In the genomic region with DNA sequence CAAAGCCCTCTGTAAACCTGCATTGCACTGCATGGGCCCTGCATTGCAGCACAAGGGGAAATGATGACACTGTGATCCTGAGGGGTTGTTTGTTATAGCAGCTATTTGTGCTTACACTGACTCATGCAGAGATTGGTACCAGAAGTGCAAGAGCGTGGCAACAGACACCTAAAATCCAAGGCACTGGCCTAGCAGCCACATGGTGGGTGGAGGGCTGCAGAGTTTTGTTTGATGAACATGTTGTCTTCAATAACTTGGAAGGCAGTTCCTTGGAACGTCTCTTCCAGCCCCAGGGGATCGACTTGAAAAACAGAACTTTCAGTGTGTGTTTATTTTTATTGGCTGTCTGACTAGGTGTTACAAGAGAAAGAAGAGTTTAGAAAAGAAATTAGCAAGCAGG, we compare ENCODE assay signal across 16 cellular contexts. TPM values are rescaled to one million over a fixed set of nuclear protein-coding genes. Genes with fewer than 3 reads are reported as not detected.
DNase-seq lines count a peak whose midpoint lies in the region; ATAC-seq and TF ChIP-seq lines count a peak whose summit lies in the region.
"Had no signal": no experiment of that assay in that cellular context is flagged by ENCODE, and none has a peak within 500 bp of the region (broad histone marks: within the 10 kb centered on the region; RNA-seq: fewer than 3 reads in every experiment).

No MANE protein-coding gene starts in this region.

- ATAC-seq in Panc1 (no peak), HG03039 (IDR thresholded peaks at IDR 0.05; ENCODE audit: unreplicated experiment) (no peak)
- ATAC-seq: GM23338 had no signal

- DNase-seq in EH (ENCODE audit: low read depth) (peak; percentile 40), Panc1 (ENCODE audit: low read depth, low spot score) (no peak), fibroblast of peridontal ligament (ENCODE audit: extremely low read depth) (peak; percentile 16), skeletal muscle cell (ENCODE audit: low read depth) (peak; percentile 18), NCI-H1092 treated with DMSO at 0.1 percent for 48 hours (lab: John Stamatoyannopoulos, UW) (no peak), NCI-H748 (lab: John Stamatoyannopoulos, UW; ENCODE audit: unreplicated experiment) (no peak)
- DNase-seq: activated CD4-positive, alpha-beta T cell treated with anti-CD3 and anti-CD28 coated beads, Interleukin-2, amount 50 U/mL, for 1 hour; CD4-positive, alpha-beta T cell; NCI-H2107; SIG-M5; stimulated activated naive CD4-positive, alpha-beta T cell had no signal

- POLR2A ChIA-PET in Panc1 (lab: Charles Lee) = no interaction called here

- TF ChIP-seq CTCF in Panc1 (IDR thresholded peaks at IDR 0.05) = no peak

- no peaks in the 10 kb centered on the region; the same call in 1 of the 2 replicates for H3K27me3 ChIP-seq in Panc1 (ENCODE audit: control insufficient read depth, insufficient read depth, low read length)

- in situ Hi-C loops in Panc1 (cut with HindIII; ENCODE audit: low pct_unique_long_range_greater_than_20kb, low sequenced_read_pairs) = no loop called here

- intact Hi-C loops in Panc1 (cut with micrococcal nuclease; ENCODE audit: unreplicated experiment) = no loop called here

- H3K9me3 ChIP-seq in Panc1 (ENCODE audit: control insufficient read depth, insufficient read depth, low read depth, low read length) = no peaks in the 10 kb centered on the region

- H3K4me3 ChIP-seq in Panc1 (ENCODE audit: low read depth in 2 of 2, low read length in 2 of 2) = no peak overlapping the region
- no peak overlapping the region for H3K4me3 ChIP-seq in skeletal muscle cell (ENCODE audit: low read depth, low read length)
- H3K4me3 ChIP-seq: GM23338, skin epidermis had no signal

- H3K27ac ChIP-seq in Panc1 (ENCODE audit: low read length) = peak overlapping the region; percentile 12; the same call in 1 of the 2 replicates

- no TSS peak for BruUV-seq in Panc1 (replicated peaks; lab: Mats Ljungman, UMichigan)

- H3K4me1 ChIP-seq in Panc1 (ENCODE audit: control insufficient read depth, insufficient read depth, low read length) = no peaks in the 10 kb centered on the region

- H3K36me3 ChIP-seq in Panc1 (ENCODE audit: control insufficient read depth, insufficient read depth, low read length) = no peaks in the 10 kb centered on the region

- CTCF ChIA-PET in Panc1 (lab: Charles Lee) = no interaction called here

RNA-seq across cellular contexts. Expression of gene FCN2, which starts 14.5 kb away (rescaled TPM):
- not detected for total RNA-seq in Panc1 (2021; ENCODE audit: unreplicated experiment)
- polyA plus RNA-seq in Panc1 (2012; ENCODE audit: insufficient read length) = not detected
- total RNA-seq: activated T-helper 2 cell treated with anti-CD3 and anti-CD28 coated beads, Interferon-gamma antibody, Interleukin-2, Interleukin-4, amounts not matched to agents 10 μg/mL and 5 μg/mL and 100 μg/mL, durations not matched to agents 14 hours and 24 hours and 36 hours; CD4-positive, alpha-beta T cell; fibroblast of villous mesenchyme; GM23338 had no signal
- polyA plus RNA-seq: GM23338 had no signal

RNA-seq across cellular contexts. Expression of gene FCN1, which starts 22.6 kb away (rescaled TPM):
- total RNA-seq in Panc1 (2021; ENCODE audit: unreplicated experiment) = not detected
- polyA plus RNA-seq in Panc1 (2012; ENCODE audit: insufficient read length) = not detected
- total RNA-seq: activated T-helper 2 cell treated with anti-CD3 and anti-CD28 coated beads, Interferon-gamma antibody, Interleukin-2, Interleukin-4, amounts not matched to agents 10 μg/mL and 5 μg/mL and 100 μg/mL, durations not matched to agents 14 hours and 24 hours and 36 hours; fibroblast of villous mesenchyme; GM23338 had no signal
- polyA plus RNA-seq: GM23338 had no signal

Comparison
In these comparisons a context has a peak if more than half of its experiments do, and no peak if none do; other contexts are left out.
1. DNase-seq: peak in EH (single experiment), fibroblast of peridontal ligament (single experiment) and skeletal muscle cell (single experiment); none in Panc1 (single experiment), NCI-H1092 treated with DMSO at 0.1 percent for 48 hours (single experiment) and NCI-H748 (single experiment).